ENCODE assay signal across 1 cellular context in the genomic region with DNA sequence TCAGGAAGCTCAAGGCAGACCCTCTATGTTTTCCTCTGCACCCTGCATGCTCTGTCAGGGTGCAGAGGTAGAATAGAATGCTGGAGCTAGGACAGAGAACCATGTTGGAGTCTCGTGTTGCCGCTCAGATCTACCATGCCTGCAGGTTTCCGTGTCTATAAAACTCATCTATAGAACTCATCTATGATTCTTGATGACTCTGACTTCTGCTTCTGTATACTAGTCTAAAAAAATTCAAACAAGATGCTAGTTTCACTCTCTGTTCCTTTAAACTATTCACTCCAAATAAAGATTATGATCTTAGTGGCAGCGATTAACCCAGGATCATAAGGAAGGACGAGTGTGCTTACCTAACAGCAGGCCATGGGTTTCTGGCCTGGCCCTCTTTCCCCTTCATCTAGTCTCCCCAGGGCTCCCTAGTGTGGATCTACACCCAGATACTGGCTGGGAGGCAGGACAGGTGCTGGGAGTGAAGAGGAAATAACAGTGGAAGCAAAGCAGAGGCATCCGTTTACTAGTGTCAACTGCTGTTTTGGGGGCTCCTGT.
TF ChIP-seq lines count a peak whose summit lies in the region.

No MANE protein-coding gene starts in this region.

TF ChIP-seq in GM23338, 12 proteins besides CTCF, POLR2A, EP300 and RAD21 (continued from another document):
- TF ChIP-seq, protein P1, sequence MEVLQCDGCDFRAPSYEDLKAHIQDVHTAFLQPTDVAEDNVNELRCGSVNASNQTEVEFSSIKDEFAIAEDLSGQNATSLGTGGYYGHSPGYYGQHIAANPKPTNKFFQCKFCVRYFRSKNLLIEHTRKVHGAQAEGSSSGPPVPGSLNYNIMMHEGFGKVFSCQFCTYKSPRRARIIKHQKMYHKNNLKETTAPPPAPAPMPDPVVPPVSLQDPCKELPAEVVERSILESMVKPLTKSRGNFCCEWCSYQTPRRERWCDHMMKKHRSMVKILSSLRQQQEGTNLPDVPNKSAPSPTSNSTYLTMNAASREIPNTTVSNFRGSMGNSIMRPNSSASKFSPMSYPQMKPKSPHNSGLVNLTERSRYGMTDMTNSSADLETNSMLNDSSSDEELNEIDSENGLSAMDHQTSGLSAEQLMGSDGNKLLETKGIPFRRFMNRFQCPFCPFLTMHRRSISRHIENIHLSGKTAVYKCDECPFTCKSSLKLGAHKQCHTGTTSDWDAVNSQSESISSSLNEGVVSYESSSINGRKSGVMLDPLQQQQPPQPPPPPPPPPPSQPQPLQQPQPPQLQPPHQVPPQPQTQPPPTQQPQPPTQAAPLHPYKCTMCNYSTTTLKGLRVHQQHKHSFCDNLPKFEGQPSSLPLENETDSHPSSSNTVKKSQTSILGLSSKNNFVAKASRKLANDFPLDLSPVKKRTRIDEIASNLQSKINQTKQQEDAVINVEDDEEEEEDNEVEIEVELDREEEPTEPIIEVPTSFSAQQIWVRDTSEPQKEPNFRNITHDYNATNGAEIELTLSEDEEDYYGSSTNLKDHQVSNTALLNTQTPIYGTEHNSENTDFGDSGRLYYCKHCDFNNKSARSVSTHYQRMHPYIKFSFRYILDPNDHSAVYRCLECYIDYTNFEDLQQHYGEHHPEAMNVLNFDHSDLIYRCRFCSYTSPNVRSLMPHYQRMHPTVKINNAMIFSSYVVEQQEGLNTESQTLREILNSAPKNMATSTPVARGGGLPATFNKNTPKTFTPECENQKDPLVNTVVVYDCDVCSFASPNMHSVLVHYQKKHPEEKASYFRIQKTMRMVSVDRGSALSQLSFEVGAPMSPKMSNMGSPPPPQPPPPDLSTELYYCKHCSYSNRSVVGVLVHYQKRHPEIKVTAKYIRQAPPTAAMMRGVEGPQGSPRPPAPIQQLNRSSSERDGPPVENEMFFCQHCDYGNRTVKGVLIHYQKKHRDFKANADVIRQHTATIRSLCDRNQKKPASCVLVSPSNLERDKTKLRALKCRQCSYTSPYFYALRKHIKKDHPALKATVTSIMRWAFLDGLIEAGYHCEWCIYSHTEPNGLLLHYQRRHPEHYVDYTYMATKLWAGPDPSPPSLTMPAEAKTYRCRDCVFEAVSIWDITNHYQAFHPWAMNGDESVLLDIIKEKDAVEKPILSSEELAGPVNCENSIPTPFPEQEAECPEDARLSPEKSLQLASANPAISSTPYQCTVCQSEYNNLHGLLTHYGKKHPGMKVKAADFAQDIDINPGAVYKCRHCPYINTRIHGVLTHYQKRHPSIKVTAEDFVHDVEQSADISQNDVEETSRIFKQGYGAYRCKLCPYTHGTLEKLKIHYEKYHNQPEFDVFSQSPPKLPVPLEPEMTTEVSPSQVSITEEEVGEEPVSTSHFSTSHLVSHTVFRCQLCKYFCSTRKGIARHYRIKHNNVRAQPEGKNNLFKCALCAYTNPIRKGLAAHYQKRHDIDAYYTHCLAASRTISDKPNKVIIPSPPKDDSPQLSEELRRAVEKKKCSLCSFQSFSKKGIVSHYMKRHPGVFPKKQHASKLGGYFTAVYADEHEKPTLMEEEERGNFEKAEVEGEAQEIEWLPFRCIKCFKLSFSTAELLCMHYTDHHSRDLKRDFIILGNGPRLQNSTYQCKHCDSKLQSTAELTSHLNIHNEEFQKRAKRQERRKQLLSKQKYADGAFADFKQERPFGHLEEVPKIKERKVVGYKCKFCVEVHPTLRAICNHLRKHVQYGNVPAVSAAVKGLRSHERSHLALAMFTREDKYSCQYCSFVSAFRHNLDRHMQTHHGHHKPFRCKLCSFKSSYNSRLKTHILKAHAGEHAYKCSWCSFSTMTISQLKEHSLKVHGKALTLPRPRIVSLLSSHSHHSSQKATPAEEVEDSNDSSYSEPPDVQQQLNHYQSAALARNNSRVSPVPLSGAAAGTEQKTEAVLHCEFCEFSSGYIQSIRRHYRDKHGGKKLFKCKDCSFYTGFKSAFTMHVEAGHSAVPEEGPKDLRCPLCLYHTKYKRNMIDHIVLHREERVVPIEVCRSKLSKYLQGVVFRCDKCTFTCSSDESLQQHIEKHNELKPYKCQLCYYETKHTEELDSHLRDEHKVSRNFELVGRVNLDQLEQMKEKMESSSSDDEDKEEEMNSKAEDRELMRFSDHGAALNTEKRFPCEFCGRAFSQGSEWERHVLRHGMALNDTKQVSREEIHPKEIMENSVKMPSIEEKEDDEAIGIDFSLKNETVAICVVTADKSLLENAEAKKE (CRISPR knock-in tag; IDR thresholded peaks at IDR 0.05): no peak
- TF ChIP-seq CREB1 (CRISPR knock-in tag; IDR thresholded peaks at IDR 0.05; ENCODE audit: low read depth) (no peak), POLR2AphosphoS5 (IDR thresholded peaks at IDR 0.05; ENCODE audit: low read depth) (no peak), JUNB (IDR thresholded peaks at IDR 0.05; ENCODE audit: unreplicated experiment) (no peak), STAT1 (IDR thresholded peaks at IDR 0.05; ENCODE audit: unreplicated experiment) (no peak)
